Comparison of ENCODE assay signal across 1 cellular context in the genomic region with DNA sequence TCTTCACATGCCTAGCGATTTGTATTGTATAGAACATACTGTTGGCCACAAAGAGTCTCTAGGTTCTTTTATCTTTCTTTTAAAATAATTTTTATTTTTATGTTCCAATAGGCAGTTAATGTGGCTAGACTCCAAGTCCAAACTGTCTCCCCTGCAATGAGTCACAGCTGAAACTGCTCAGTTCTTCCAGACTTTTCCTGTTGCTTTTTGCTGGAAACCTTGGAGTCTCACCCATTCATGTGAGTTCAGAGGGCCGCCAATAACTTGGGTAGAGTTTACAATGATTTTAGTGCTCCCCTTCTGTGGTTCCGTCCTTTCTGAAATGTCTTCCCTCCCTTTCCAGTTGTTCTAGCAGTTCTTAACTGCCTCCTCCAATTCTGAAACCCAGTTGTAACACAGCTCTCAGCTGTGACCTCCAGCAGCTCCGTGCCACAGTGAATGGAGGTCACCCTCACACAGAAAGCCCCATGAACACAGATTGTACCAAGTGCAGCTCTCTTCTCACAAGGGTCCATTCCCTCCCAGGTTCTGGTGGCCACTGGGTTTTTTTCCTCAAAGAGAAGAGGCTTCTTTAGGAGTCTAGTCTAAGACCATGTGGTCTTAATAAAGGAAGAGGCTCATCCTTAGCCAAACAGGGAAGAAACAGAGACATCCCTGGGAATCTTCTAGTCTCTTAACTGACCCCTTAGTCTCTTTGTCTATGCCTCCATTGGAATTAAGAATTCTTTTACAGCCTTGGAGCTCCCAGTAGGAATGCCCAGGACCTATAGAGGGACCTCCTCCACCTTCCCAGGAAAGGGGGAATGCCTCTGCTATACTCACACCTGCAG.
TF ChIP-seq lines count a peak whose summit lies in the region.

No MANE protein-coding gene starts in this region.

TF ChIP-seq in IMR-90, 13 proteins besides CTCF, POLR2A, EP300 and RAD21 (continued from another document):
- no peak for TF ChIP-seq MXI1 (IDR thresholded peaks at IDR 0.05; ENCODE audit: borderline replicate concordance, low read depth, low read length)
- no peak for TF ChIP-seq NFE2L2 (IDR thresholded peaks at IDR 0.05; ENCODE audit: low read depth, low read length)
